8 cellular contexts compared by ENCODE assay signal in the genomic region with DNA sequence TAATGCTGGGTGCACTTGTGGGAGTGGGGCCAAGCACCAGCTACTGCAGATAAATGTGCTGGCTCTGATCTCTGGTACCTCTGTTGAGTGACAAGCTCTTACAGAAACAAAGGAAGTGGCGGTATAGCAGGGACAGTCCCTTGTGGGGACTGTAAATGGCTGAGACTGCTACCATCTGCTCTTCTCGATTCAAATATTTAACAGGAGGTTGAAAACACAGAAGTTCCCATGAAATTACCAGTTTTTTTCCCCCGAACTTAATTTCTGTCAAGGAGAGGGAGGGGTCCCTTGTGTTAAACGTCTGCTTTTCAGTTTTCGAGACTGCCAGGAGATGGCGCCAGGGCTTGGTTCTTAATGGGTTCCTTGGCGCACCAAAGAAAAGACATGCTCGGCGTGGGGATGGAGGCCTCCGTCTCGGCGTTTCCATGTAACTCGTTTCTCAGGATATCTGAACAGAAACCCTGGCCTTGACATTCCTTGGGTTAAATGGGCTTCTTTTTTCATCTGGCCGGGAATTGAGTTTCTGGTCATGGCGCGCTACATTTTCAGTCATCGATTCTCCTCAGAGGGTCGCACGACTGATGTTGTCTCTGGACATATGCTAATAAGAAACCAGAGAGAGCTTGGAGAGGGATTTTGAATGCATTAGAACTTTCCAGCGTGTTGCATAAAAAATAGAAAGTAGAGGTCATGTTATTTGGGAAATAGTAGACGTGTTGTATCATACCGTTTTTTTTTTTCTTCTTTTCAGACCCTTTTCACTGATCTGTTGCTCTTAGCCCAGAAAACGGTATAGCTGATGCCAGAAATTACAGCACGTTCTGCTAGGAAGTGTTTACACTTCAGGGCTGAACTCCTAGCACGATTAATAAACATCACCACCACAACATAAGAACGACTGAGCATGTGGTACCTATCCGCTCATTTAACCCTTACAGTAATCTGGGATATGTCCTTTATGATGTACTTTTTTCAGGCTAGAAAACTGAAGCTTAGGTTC.
DNase-seq lines count a peak whose midpoint lies in the region; ATAC-seq and TF ChIP-seq lines count a peak whose summit lies in the region.

No MANE protein-coding gene starts in this region.

- H3K27ac Mint-ChIP-seq in brain: peak overlapping the region; percentile 64 to 98 (median 89)

- peak; percentile 86 to 91 for TF ChIP-seq CTCF in brain (conservative IDR thresholded peaks at IDR 0.05)

- H3K36me3 Mint-ChIP-seq in brain: no peaks in the 10 kb centered on the region

- H3K9me3 Mint-ChIP-seq in brain: peaks cover 0 to 5% (median 0%) of the 10 kb centered on the region in 5 experiments

- ATAC-seq in HG02759 (IDR thresholded peaks at IDR 0.05; ENCODE audit: unreplicated experiment): peak; percentile 94

- peaks cover 30% of the 10 kb centered on the region for H3K4me1 Mint-ChIP-seq in brain

- H3K27me3 Mint-ChIP-seq in brain: no peaks in the 10 kb centered on the region

- no peak overlapping the region for H3K4me3 ChIP-seq in skeletal muscle cell (ENCODE audit: low read depth, low read length)

- peak overlapping the region; percentile 17 to 79 (median 71) for H3K4me3 Mint-ChIP-seq in brain

- peak; percentile 76 for DNase-seq in activated effector memory CD4-positive, alpha-beta T cell treated with anti-CD3 and anti-CD28 coated beads, Interleukin-2, amount 50 U/mL, for 16 hours
- DNase-seq in activated effector memory CD4-positive, alpha-beta T cell treated with Interleukin-2 at 50 U/mL for 16 hours: no peak
- DNase-seq in NCI-H1048 (lab: John Stamatoyannopoulos, UW): peak; percentile 0
- DNase-seq in SKM-1 (lab: John Stamatoyannopoulos, UW; ENCODE audit: unreplicated experiment): peak; percentile 7
- DNase-seq in iPS-NIHi11 (ENCODE audit: low spot score): peak; percentile 76
- DNase-seq in skeletal muscle cell (ENCODE audit: low read depth): peak; percentile 45
